Comparison of ENCODE assay signal across 1 cellular context in genomic region chr5:50595199-50595598, GRCh38.
TF ChIP-seq lines count a peak whose summit lies in the region.

No MANE protein-coding gene starts in this region.

TF ChIP-seq in SK-N-SH, 30 proteins besides CTCF, POLR2A, EP300 and RAD21 (continued from another document):
- TF ChIP-seq, protein P1, sequence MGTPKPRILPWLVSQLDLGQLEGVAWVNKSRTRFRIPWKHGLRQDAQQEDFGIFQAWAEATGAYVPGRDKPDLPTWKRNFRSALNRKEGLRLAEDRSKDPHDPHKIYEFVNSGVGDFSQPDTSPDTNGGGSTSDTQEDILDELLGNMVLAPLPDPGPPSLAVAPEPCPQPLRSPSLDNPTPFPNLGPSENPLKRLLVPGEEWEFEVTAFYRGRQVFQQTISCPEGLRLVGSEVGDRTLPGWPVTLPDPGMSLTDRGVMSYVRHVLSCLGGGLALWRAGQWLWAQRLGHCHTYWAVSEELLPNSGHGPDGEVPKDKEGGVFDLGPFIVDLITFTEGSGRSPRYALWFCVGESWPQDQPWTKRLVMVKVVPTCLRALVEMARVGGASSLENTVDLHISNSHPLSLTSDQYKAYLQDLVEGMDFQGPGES (IDR thresholded peaks at IDR 0.05; ENCODE audit: low read depth, low read length): no peak
- TF ChIP-seq FOXM1 (IDR thresholded peaks at IDR 0.05; ENCODE audit: low read depth) (no peak), FOSL2 (IDR thresholded peaks at IDR 0.05; ENCODE audit: borderline replicate concordance, low read depth) (peak; percentile 67; the same call in 1 of the 2 replicates), EZH2phosphoT487 (IDR thresholded peaks at IDR 0.05; ENCODE audit: borderline replicate concordance, low read depth) (no peak), RXRA (IDR thresholded peaks at IDR 0.05; ENCODE audit: borderline replicate concordance, low read depth) (peak; percentile 65; the same call in 1 of the 2 replicates), ELF1 (IDR thresholded peaks at IDR 0.05) (no peak), YY1 (IDR thresholded peaks at IDR 0.05; ENCODE audit: low read depth) (no peak), ZBTB33 (IDR thresholded peaks at IDR 0.05; ENCODE audit: borderline replicate concordance, low read depth) (no peak), GATA2 (CRISPR knock-in tag; IDR thresholded peaks at IDR 0.05) (no peak)
- TF ChIP-seq, protein P2, sequence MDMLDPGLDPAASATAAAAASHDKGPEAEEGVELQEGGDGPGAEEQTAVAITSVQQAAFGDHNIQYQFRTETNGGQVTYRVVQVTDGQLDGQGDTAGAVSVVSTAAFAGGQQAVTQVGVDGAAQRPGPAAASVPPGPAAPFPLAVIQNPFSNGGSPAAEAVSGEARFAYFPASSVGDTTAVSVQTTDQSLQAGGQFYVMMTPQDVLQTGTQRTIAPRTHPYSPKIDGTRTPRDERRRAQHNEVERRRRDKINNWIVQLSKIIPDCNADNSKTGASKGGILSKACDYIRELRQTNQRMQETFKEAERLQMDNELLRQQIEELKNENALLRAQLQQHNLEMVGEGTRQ (IDR thresholded peaks at IDR 0.05; ENCODE audit: borderline replicate concordance, low read depth, low read length): no peak
